In genomic region chr12:122811777-122812176, GRCh38 we compare ENCODE assay signal across 23 cellular contexts.
"Had no signal": no experiment of that assay in that cellular context is flagged by ENCODE, and none has a peak within 500 bp of the region (broad histone marks: within the 10 kb centered on the region; RNA-seq: fewer than 3 reads in every experiment).

No MANE protein-coding gene starts in this region.

- H3K27me3 Mint-ChIP-seq: activated CD4-positive, alpha-beta memory T cell treated with anti-CD3 and anti-CD28 coated beads for 36 hours; activated CD4-positive, alpha-beta T cell treated with anti-CD3 and anti-CD28 coated beads, Interleukin-2, amount 10 ng/mL, durations not matched to agents 7 days and 5 days; activated naive CD4-positive, alpha-beta T cell treated with anti-CD3 and anti-CD28 coated beads, Interleukin-2, amount 10 ng/mL, durations not matched to agents 7 days and 5 days; activated naive CD8-positive, alpha-beta T cell treated with anti-CD3 and anti-CD28 coated beads for 36 hours; activated T-helper 17 cell treated with anti-CD3 and anti-CD28 coated beads, Interleukin-2, amount 50 U/mL, for 72 hours had no signal

- DNase-seq: activated CD4-positive, alpha-beta memory T cell treated with anti-CD3 and anti-CD28 coated beads for 36 hours; activated CD4-positive, alpha-beta T cell treated with anti-CD3 and anti-CD28 coated beads for 1 hour; activated CD4-positive, alpha-beta T cell treated with anti-CD3 and anti-CD28 coated beads, Interleukin-2, amount 10 ng/mL, durations not matched to agents 7 days and 5 days; activated gamma-delta T cell; activated naive CD4-positive, alpha-beta T cell treated with anti-CD3 and anti-CD28 coated beads, Interleukin-2, amount 10 ng/mL, durations not matched to agents 7 days and 5 days; activated naive CD8-positive, alpha-beta T cell treated with anti-CD3 and anti-CD28 coated beads for 36 hours; activated T-cell treated with anti-CD3 and anti-CD28 coated beads for 4 hours; activated T-cell treated with anti-CD3 and anti-CD28 coated beads, Interleukin-2, amount 50 U/mL, for 48 hours; anterior cingulate cortex; MM.1S; NCI-H1105; NCI-H1436; NCI-H1694 treated with DMSO at 0.1 percent for 48 hours; NCI-H2029 treated with DMSO at 0.1 percent for 48 hours; NCI-H510A treated with DMSO at 0.1 percent for 48 hours; NCI-H69; SHP77 treated with DMSO at 0.1 percent for 48 hours; T-helper 9 cell had no signal

- H3K4me3 ChIP-seq: breast epithelium, Peyer's patch had no signal

- ATAC-seq: activated T-helper 17 cell treated with anti-CD3 and anti-CD28 coated beads, Interleukin-2, amount 50 U/mL, for 72 hours; WTC11 had no signal

- H3K9me3 ChIP-seq: breast epithelium, Peyer's patch had no signal

- H3K27me3 ChIP-seq: breast epithelium, Peyer's patch had no signal

- H3K27ac Mint-ChIP-seq: activated CD4-positive, alpha-beta memory T cell treated with anti-CD3 and anti-CD28 coated beads for 36 hours; activated CD4-positive, alpha-beta T cell treated with anti-CD3 and anti-CD28 coated beads, Interleukin-2, amount 10 ng/mL, durations not matched to agents 7 days and 5 days; activated naive CD4-positive, alpha-beta T cell treated with anti-CD3 and anti-CD28 coated beads, Interleukin-2, amount 10 ng/mL, durations not matched to agents 7 days and 5 days; activated naive CD8-positive, alpha-beta T cell treated with anti-CD3 and anti-CD28 coated beads for 36 hours; activated T-helper 17 cell treated with anti-CD3 and anti-CD28 coated beads, Interleukin-2, amount 50 U/mL, for 72 hours; T-helper 1 cell treated with Interleukin-12 subunit alpha and Interleukin-12 subunit beta and Interleukin-4 antibody, amounts not matched to agents 30 μg/mL and 1 μg/mL, for 36 hours; WTC11 had no signal

- H3K36me3 ChIP-seq: breast epithelium, Peyer's patch had no signal

- H3K4me3 Mint-ChIP-seq: activated CD4-positive, alpha-beta memory T cell treated with anti-CD3 and anti-CD28 coated beads for 36 hours; activated CD4-positive, alpha-beta T cell treated with anti-CD3 and anti-CD28 coated beads, Interleukin-2, amount 10 ng/mL, durations not matched to agents 7 days and 5 days; activated naive CD4-positive, alpha-beta T cell treated with anti-CD3 and anti-CD28 coated beads, Interleukin-2, amount 10 ng/mL, durations not matched to agents 7 days and 5 days; activated naive CD8-positive, alpha-beta T cell treated with anti-CD3 and anti-CD28 coated beads for 36 hours; activated T-helper 17 cell treated with anti-CD3 and anti-CD28 coated beads, Interleukin-2, amount 50 U/mL, for 72 hours; T-helper 1 cell treated with Interleukin-12 subunit alpha and Interleukin-12 subunit beta and Interleukin-4 antibody, amounts not matched to agents 30 μg/mL and 1 μg/mL, for 36 hours; WTC11 had no signal

- H3K4me1 ChIP-seq: breast epithelium, Peyer's patch had no signal

- H3K36me3 Mint-ChIP-seq: activated CD4-positive, alpha-beta memory T cell treated with anti-CD3 and anti-CD28 coated beads for 36 hours; activated naive CD4-positive, alpha-beta T cell treated with anti-CD3 and anti-CD28 coated beads, Interleukin-2, amount 10 ng/mL, durations not matched to agents 7 days and 5 days; activated naive CD8-positive, alpha-beta T cell treated with anti-CD3 and anti-CD28 coated beads for 36 hours; WTC11 had no signal

- H3K27ac ChIP-seq: breast epithelium, Peyer's patch had no signal

- H3K4me1 Mint-ChIP-seq: activated CD4-positive, alpha-beta T cell treated with anti-CD3 and anti-CD28 coated beads, Interleukin-2, amount 10 ng/mL, durations not matched to agents 7 days and 5 days; activated naive CD4-positive, alpha-beta T cell treated with anti-CD3 and anti-CD28 coated beads, Interleukin-2, amount 10 ng/mL, durations not matched to agents 7 days and 5 days; activated T-helper 17 cell treated with anti-CD3 and anti-CD28 coated beads, Interleukin-2, amount 50 U/mL, for 72 hours; WTC11 had no signal
